ENCODE assay signal across 1 cellular context in the genomic region with DNA sequence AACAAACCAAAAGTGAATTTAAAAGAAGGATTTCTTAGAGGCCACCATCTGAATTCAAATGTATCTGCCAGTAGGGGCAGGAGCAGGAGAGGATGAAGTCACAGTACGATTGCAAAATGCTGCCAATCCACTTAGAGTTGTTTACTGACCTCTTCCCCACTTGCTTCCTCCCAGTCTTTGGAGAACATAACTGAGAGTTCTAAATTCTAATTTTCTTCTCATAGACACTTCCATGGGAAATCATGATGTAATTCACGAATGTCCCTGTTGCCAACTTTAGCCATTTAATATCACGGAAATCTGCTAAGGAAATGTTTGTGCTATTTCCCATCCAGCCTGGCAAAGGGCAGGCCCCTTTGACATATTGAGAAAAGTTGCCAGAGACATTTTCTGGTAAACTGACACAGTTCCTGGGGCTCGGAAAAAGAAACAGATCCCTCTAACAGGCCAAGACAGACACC.
TF ChIP-seq lines count a peak whose summit lies in the region.

No MANE protein-coding gene starts in this region.

TF ChIP-seq in K562, 482 proteins besides CTCF, POLR2A, EP300 and RAD21:
- TF ChIP-seq CEBPB (tag; IDR thresholded peaks at IDR 0.05) (peak; percentile 63), CBFA2T2 (conservative IDR thresholded peaks at IDR 0.05) (no peak)
